Comparison of ENCODE assay signal across 1 cellular context in the genomic region with DNA sequence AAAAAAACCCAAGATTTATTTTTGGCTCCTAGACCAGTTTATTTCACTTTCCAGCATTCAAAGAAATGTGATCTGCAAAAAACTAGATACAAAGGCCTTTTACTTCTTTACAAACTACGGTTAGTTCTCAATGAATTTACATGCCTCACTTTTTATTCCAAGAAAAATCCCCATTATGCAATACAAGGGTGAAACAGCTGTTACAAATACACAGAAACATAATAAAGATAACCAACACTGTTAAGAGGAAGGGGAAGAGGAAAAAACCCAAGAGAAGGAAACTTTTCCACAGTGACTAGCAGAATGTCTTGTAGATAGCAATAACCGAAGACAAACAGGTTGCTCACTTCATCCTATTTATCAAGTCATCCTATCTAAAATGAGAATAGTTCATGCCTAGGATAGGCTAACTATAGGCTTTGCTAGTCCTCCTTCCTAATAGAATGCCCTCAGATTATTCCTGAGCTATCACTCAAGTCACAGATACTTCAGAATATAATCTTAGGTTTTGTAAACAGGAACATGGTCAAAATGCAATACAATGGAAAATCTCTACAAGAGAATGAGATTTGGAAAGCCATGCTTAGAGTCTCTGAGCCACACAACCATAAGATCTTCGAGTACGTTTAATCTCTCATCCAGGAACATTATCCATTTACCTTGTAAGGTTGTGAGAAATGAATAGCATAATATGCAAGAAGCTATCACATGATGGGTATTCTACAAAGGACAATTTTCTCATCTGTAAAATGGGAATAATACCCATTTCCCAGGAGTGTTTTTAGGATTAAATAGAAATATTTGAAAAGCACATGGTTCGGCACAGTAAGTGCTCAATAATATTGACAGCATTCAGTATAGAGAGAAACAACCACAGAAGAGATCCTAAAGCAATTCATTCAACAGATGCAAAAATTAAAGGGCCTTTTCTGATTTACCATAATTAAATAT.
A peak's percentile ranks its signal among the peaks of the same experiment; 100 is the strongest.
TF ChIP-seq lines count a peak whose summit lies in the region.

No MANE protein-coding gene starts in this region.

TF ChIP-seq in K562, 482 proteins besides CTCF, POLR2A, EP300 and RAD21 (continued from another document):
- peak; percentile 71; the same call in 1 of the 2 replicates for TF ChIP-seq ZNF518B (CRISPR knock-in tag; IDR thresholded peaks at IDR 0.05)
- TF ChIP-seq TEAD1 (CRISPR knock-in tag; IDR thresholded peaks at IDR 0.05): 0 out of 4 replicates have a peak, but pooled peaks of 1 of the 2 experiments have one; percentile 43
- peak; percentile 13; the same call in 1 of the 2 replicates for TF ChIP-seq JUND (IDR thresholded peaks at IDR 0.05; ENCODE audit: borderline replicate concordance, low read depth, low read length)
- TF ChIP-seq JUND (tag; IDR thresholded peaks at IDR 0.05; ENCODE audit: borderline replicate concordance, low read depth, low read length): no peak
- TF ChIP-seq ZNF717 (CRISPR knock-in tag; IDR thresholded peaks at IDR 0.05): peak; percentile 57; the same call in 1 of the 2 replicates
- TF ChIP-seq POLR2B (IDR thresholded peaks at IDR 0.05; ENCODE audit: low read depth, partially characterized antibody): peak; percentile 19
- TF ChIP-seq ELF1 (tag; IDR thresholded peaks at IDR 0.05): 0 out of 2 replicates have a peak, but pooled peaks have one; percentile 15
- no peak for TF ChIP-seq CEBPG (CRISPR knock-in tag; IDR thresholded peaks at IDR 0.05)
- peak; percentile 85 to 92 for TF ChIP-seq CEBPG (tag; conservative IDR thresholded peaks at IDR 0.05 in 1 of 2, IDR thresholded peaks at IDR 0.05 in 1 of 2)
- TF ChIP-seq TAL1 (IDR thresholded peaks at IDR 0.05): peak; percentile 43; the same call in 1 of the 2 replicates
- 0 out of 2 replicates have a peak, but pooled peaks have one; percentile 22 for TF ChIP-seq ESRRB (CRISPR knock-in tag; IDR thresholded peaks at IDR 0.05; ENCODE audit: borderline replicate concordance)
